ENCODE assay signal across 1 cellular context in genomic region chr15:39921274-39921638, GRCh38.
TF ChIP-seq lines count a peak whose summit lies in the region.

No MANE protein-coding gene starts in this region.

TF ChIP-seq in H1, 55 proteins besides CTCF, POLR2A, EP300 and RAD21:
- TF ChIP-seq SRF (IDR thresholded peaks at IDR 0.05; ENCODE audit: low read depth, low read length), result no peak
- no peak for TF ChIP-seq HDAC6 (IDR thresholded peaks at IDR 0.05; ENCODE audit: low read depth, low read length)
- no peak for TF ChIP-seq ASH2L (IDR thresholded peaks at IDR 0.05; ENCODE audit: low read length)
- TF ChIP-seq SAP30 (IDR thresholded peaks at IDR 0.05; ENCODE audit: insufficient read depth, insufficient replicate concordance, low read length), result no peak
- no peak for TF ChIP-seq PHF8 (conservative IDR thresholded peaks at IDR 0.05; ENCODE audit: low read depth, low read length)
- TF ChIP-seq SUZ12 (IDR thresholded peaks at IDR 0.05; ENCODE audit: low read length), result no peak
